Comparison of ENCODE assay signal across 11 cellular contexts in the genomic region with DNA sequence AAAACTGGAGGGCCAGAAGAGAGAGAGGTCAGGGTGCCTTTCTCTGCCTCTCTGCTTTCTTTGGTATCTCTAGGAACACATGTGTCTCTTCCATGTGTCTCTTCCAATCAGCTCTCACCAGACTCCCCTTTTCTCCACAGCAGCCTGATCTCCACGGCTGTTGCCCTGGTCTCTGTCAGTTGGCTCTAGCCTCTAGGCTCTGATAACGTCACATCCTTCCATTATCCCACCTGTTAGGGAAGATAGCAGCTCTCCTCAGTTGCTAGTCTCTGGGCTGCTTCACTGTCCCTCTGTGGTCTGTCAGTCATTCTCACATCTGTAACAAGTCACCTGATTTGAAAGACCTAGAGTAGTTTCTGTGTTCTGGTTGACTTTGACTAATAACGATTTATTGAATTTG.
DNase-seq lines count a peak whose midpoint lies in the region; ATAC-seq, FAIRE-seq and TF ChIP-seq lines count a peak whose summit lies in the region.
"Had no signal": no experiment of that assay in that cellular context is flagged by ENCODE, and none has a peak within 500 bp of the region (broad histone marks: within the 10 kb centered on the region; RNA-seq: fewer than 3 reads in every experiment).

No MANE protein-coding gene starts in this region.

- H3K4me2 ChIP-seq in K562 (ENCODE audit: insufficient read depth, low read length) (peak overlapping the region; percentile 29), mesenchymal stem cell (ENCODE audit: low read length, poor library complexity, severe bottlenecking) (no peak overlapping the region)
- H3K4me2 ChIP-seq: BLaER1 had no signal

- DNase-seq in OCI-M1 (lab: John Stamatoyannopoulos, UW) (peak; percentile 61), K562 (ENCODE audit: extremely low read depth in 1 of 4, low spot score in 3 of 4) (peak; percentile 67 to 89 (median 70)), mesenchymal stem cell (no peak), SJCRH30 (no peak), hypothalamus (lab: John Stamatoyannopoulos, UW) (no peak)
- DNase-seq: CD8-positive, alpha-beta memory T cell; DMS53; GF-D8; H7 had no signal

- H2BK120ac ChIP-seq in mesenchymal stem cell (ENCODE audit: low read depth, low read length): no peak overlapping the region

- H2BK5ac ChIP-seq in mesenchymal stem cell (ENCODE audit: low read depth, low read length, poor library complexity, severe bottlenecking): no peak overlapping the region

- H3K4me3 ChIP-seq in K562 (no peak overlapping the region), mesenchymal stem cell (ENCODE audit: insufficient read depth in 1 of 2, low read depth in 1 of 2, low read length in 2 of 2) (no peak overlapping the region), SJCRH30 (no peak overlapping the region)
- H3K4me3 ChIP-seq: BLaER1 had no signal

- H2AFZ ChIP-seq in K562 (ENCODE audit: low read depth, low read length) (no peak overlapping the region), mesenchymal stem cell (ENCODE audit: low read depth, low read length) (no peak overlapping the region)

- H4K20me1 ChIP-seq in K562 (replicated peaks; ENCODE audit: control insufficient read depth, insufficient read depth, low read length): no peaks in the 10 kb centered on the region
- H4K20me1 ChIP-seq: BLaER1 had no signal

- H4K8ac ChIP-seq in mesenchymal stem cell (ENCODE audit: low read length): no peak overlapping the region

- POLR2A ChIA-PET in K562 (lab: Yijun Ruan, JAX): interaction anchor here (0.9 kb wide), 1 partner anchor 9 kb away, joined by 6 read pairs; no protein-coding TSS in a partner anchor

- BruUV-seq in K562 (replicated peaks; lab: Mats Ljungman, UMichigan): no TSS peak

- 0% methylated on average over 3 of the region's 3 CpGs for WGBS in K562 (ENCODE audit: insufficient coverage, low coverage, missing lambda C conversion rate)
- WGBS in mesenchymal stem cell: 95% methylated on average over 3 of the region's 3 CpGs

- H3K79me2 ChIP-seq in K562 (ENCODE audit: control insufficient read depth, insufficient read depth, low read length): no peaks in the 10 kb centered on the region

- H3K4ac ChIP-seq in mesenchymal stem cell (ENCODE audit: low read depth in 1 of 2, low read length in 2 of 2): no peak overlapping the region

- CTCF ChIA-PET in K562 (lab: Yijun Ruan, JAX; ENCODE audit: low intra/inter-chr PET ratio): no interaction called here

- FAIRE-seq in K562 (lab: Jason Lieb, UNC): peak; percentile 95

- H3K27me3 ChIP-seq in K562 (ENCODE audit: control insufficient read depth in 2 of 2, insufficient read depth in 2 of 2, low read length in 2 of 2): no peaks in the 10 kb centered on the region
- H3K27me3 ChIP-seq in mesenchymal stem cell (ENCODE audit: control insufficient read depth in 1 of 2, insufficient read depth in 1 of 2, low read length in 2 of 2): no peaks in the 10 kb centered on the region
- no peaks in the 10 kb centered on the region for H3K27me3 ChIP-seq in SJCRH30
- H3K27me3 ChIP-seq: BLaER1 had no signal

- H3K9me1 ChIP-seq in K562 (ENCODE audit: control insufficient read depth, insufficient read depth, low read length): no peaks in the 10 kb centered on the region

- H4K91ac ChIP-seq in mesenchymal stem cell (ENCODE audit: low read length): no peak overlapping the region

- no peak for TF ChIP-seq CTCF in K562 (IDR thresholded peaks at IDR 0.05 in 2 of 3, conservative IDR thresholded peaks at IDR 0.05 in 1 of 3; ENCODE audit: insufficient read depth in 2 of 3, low read depth in 1 of 3, low read length in 3 of 3)

- peaks cover 13% of the 10 kb centered on the region for H3K79me1 ChIP-seq in mesenchymal stem cell (replicated peaks; ENCODE audit: low read length, poor library complexity, severe bottlenecking)

- in situ Hi-C loops in K562 (cut with MboI): no loop called here

- ATAC-seq in K562 (peak; percentile 92), GM19397 (IDR thresholded peaks at IDR 0.05; ENCODE audit: unreplicated experiment) (no peak)

- H3K9ac ChIP-seq in K562 (ENCODE audit: insufficient read depth in 1 of 2, low read depth in 2 of 2, low read length in 2 of 2): no peak overlapping the region
- H3K9ac ChIP-seq in mesenchymal stem cell (ENCODE audit: low read length): no peak overlapping the region
- H3K9ac ChIP-seq: BLaER1 had no signal

- no peak for TF ChIP-seq POLR2A in K562 (conservative IDR thresholded peaks at IDR 0.05)

- peak overlapping the region; percentile 58; the same call in 2 of the 3 replicates for H3K27ac ChIP-seq in K562 (ENCODE audit: extremely low read depth, low read depth, low read length)
- H3K27ac ChIP-seq in mesenchymal stem cell (ENCODE audit: low read length, poor library complexity, severe bottlenecking): no peak overlapping the region
- H3K27ac ChIP-seq in SJCRH30: no peak overlapping the region
- H3K27ac ChIP-seq: BLaER1 had no signal

- no peak overlapping the region for H3K18ac ChIP-seq in mesenchymal stem cell (ENCODE audit: low read depth in 1 of 2, low read length in 2 of 2)

- H2AK5ac ChIP-seq in mesenchymal stem cell (ENCODE audit: low read length, severe bottlenecking): peak overlapping the region; percentile 26

- H2BK15ac ChIP-seq in mesenchymal stem cell (ENCODE audit: low read depth, poor library complexity, severe bottlenecking): no peak overlapping the region

- H3K23ac ChIP-seq in mesenchymal stem cell (ENCODE audit: low read length in 2 of 2): no peak overlapping the region

- H3K14ac ChIP-seq in mesenchymal stem cell (ENCODE audit: low read length in 2 of 2): no peak overlapping the region

- H3K36me3 ChIP-seq in K562 (ENCODE audit: control insufficient read depth, insufficient read depth, low read length) (no peaks in the 10 kb centered on the region), mesenchymal stem cell (ENCODE audit: control insufficient read depth in 1 of 2, insufficient read depth in 2 of 2, low read depth in 1 of 2, low read length in 2 of 2) (peaks cover 0 to 8% of the 10 kb centered on the region in 2 experiments), SJCRH30 (no peaks in the 10 kb centered on the region)
- H3K36me3 ChIP-seq: BLaER1 had no signal

- TF ChIP-seq EP300 in K562 (IDR thresholded peaks at IDR 0.05; ENCODE audit: low read length): peak; percentile 93

- intact Hi-C loops in K562 (cut with micrococcal nuclease): no loop called here

- H3K4me1 ChIP-seq in K562 (replicated peaks in 1 of 2; ENCODE audit: control insufficient read depth in 2 of 2, insufficient read depth in 2 of 2, low read length in 2 of 2): peaks cover 0 to 21% of the 10 kb centered on the region in 2 experiments; a peak in 3 of 5 replicates
- H3K4me1 ChIP-seq in mesenchymal stem cell (ENCODE audit: control insufficient read depth, insufficient read depth, low read depth, low read length): peaks cover 6% of the 10 kb centered on the region
- H3K4me1 ChIP-seq in SJCRH30: no peaks in the 10 kb centered on the region

- H3K9me3 ChIP-seq in K562 (replicated peaks; ENCODE audit: control insufficient read depth, insufficient read depth, low read depth, low read length): peaks cover 4% of the 10 kb centered on the region; the same call in 1 of the 2 replicates
- H3K9me3 ChIP-seq in mesenchymal stem cell (ENCODE audit: control insufficient read depth, low read length): no peaks in the 10 kb centered on the region
- H3K9me3 ChIP-seq in SJCRH30 (replicated peaks): no peaks in the 10 kb centered on the region

- no peak for TF ChIP-seq RAD21 in K562 (CRISPR knock-in tag; conservative IDR thresholded peaks at IDR 0.05 in 1 of 2, IDR thresholded peaks at IDR 0.05 in 1 of 2)

- no peak overlapping the region for H2BK12ac ChIP-seq in mesenchymal stem cell (ENCODE audit: low read length in 2 of 2)

TF ChIP-seq in K562, 482 proteins besides CTCF, POLR2A, EP300 and RAD21 (continues in another document):
- TF ChIP-seq CAMTA2 (CRISPR knock-in tag; conservative IDR thresholded peaks at IDR 0.05) (no peak), ZNF316 (IDR thresholded peaks at IDR 0.05) (no peak), HDAC1 (IDR thresholded peaks at IDR 0.05) (peak in 1 of 2 experiments; percentile 53; a peak in 1 of 4 replicates), CREB1 (IDR thresholded peaks at IDR 0.05) (peak; percentile 39; the same call in 1 of the 2 replicates), CREB1 (CRISPR knock-in tag; IDR thresholded peaks at IDR 0.05) (no peak), KAT2B (IDR thresholded peaks at IDR 0.05; ENCODE audit: low read depth, low read length) (no peak), MECOM (CRISPR knock-in tag; IDR thresholded peaks at IDR 0.05) (no peak; the same call in 1 of the 2 replicates), DACH1 (IDR thresholded peaks at IDR 0.05; ENCODE audit: partially characterized antibody) (peak; percentile 62)
- TF ChIP-seq, protein P1, sequence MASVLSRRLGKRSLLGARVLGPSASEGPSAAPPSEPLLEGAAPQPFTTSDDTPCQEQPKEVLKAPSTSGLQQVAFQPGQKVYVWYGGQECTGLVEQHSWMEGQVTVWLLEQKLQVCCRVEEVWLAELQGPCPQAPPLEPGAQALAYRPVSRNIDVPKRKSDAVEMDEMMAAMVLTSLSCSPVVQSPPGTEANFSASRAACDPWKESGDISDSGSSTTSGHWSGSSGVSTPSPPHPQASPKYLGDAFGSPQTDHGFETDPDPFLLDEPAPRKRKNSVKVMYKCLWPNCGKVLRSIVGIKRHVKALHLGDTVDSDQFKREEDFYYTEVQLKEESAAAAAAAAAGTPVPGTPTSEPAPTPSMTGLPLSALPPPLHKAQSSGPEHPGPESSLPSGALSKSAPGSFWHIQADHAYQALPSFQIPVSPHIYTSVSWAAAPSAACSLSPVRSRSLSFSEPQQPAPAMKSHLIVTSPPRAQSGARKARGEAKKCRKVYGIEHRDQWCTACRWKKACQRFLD (CRISPR knock-in tag; IDR thresholded peaks at IDR 0.05): peak; percentile 40; the same call in 1 of the 2 replicates
- TF ChIP-seq, protein P2, sequence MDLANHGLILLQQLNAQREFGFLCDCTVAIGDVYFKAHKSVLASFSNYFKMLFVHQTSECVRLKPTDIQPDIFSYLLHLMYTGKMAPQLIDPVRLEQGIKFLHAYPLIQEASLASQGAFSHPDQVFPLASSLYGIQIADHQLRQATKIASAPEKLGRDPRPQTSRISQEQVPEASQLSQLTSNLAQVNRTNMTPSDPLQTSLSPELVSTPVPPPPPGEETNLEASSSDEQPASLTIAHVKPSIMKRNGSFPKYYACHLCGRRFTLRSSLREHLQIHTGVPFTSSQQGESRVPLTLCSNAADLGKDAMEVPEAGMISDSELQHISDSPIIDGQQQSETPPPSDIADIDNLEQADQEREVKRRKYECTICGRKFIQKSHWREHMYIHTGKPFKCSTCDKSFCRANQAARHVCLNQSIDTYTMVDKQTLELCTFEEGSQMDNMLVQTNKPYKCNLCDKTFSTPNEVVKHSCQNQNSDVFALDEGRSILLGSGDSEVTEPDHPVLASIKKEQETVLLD (IDR thresholded peaks at IDR 0.05): no peak

Comparison
In these comparisons a context has a peak if more than half of its experiments do, and no peak if none do; other contexts are left out.
1. DNase-seq: peak in OCI-M1 (single experiment) and K562 (4 of 4); none in mesenchymal stem cell (single experiment), SJCRH30 (0 of 2) and hypothalamus (0 of 51).